8 cellular contexts compared by ENCODE assay signal in the genomic region with DNA sequence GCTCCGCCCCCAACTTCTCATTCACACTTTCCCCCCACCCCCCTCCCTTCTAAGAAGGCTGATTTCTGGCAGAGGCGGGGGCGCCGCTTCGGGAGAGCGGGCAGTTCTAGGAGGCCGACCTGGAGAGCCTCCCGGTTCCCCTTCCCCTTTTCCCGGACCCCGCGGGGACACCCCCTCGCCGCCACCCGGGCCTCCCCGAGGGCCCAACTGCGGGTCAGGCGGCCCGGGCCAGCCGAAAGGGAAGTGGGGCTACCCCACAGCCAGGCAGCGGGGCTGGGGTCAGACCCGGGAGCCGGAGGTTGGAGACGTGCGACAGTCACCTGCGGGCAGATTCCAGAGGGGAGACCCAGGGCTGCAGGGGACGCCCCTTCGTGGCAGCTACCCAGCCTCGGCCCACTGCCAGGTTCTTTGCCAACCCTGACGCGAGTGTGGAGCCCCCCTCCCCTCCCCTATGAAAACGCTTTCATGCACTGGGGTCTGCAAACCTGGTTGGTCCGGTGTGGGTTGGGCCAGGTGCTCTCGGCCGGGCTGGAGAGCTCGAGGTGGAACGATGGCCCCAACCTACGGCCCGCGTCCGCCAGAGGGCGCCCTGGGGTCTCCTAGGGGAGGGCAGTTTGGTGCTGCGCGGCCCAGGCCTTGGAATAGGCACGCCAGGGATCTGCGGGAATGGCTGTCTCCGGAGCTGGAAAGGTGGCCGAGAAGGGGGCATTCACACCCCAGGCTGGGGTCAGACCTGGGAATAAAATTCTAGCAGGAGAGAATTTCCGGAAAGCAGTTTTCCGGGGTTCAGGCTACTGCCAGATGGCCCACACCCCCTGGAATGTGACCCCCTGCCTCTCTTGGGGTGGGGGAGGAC. TPM values are rescaled to one million over a fixed set of nuclear protein-coding genes. Genes with fewer than 3 reads are reported as not detected.
DNase-seq lines count a peak whose midpoint lies in the region; ATAC-seq, FAIRE-seq and TF ChIP-seq lines count a peak whose summit lies in the region.

No MANE protein-coding gene starts in this region.

- 3 to 6% (median 4%) methylated on average over 36 to 49 of the region's 49 CpGs for WGBS in spleen, 5 donors

- intact Hi-C loops in spleen (cut with DNase I; ENCODE audit: low total_unique reads), result loop anchor here (5.0 kb wide), 1 partner anchor 57 kb away; no protein-coding TSS in a partner anchor

- no peak for TF ChIP-seq POLR2A in spleen (IDR thresholded peaks at IDR 0.05)

- H3K27me3 ChIP-seq in GM06990 (replicated peaks; ENCODE audit: control insufficient read depth, insufficient read depth, low read length) (no peaks in the 10 kb centered on the region; the same call in 1 of the 2 replicates), bronchial epithelial cell (ENCODE audit: control insufficient read depth, insufficient read depth, low read length) (peaks cover 6% of the 10 kb centered on the region), spleen (replicated peaks in 1 of 7) (peaks cover 0 to 33% (median 0%) of the 10 kb centered on the region in 7 donors)

- peak; percentile 24 for ATAC-seq in HG02981 (IDR thresholded peaks at IDR 0.05; ENCODE audit: unreplicated experiment)
- ATAC-seq in HG02870 (IDR thresholded peaks at IDR 0.05; ENCODE audit: unreplicated experiment), result no peak

- TF ChIP-seq CTCF in GM06990 (IDR thresholded peaks at IDR 0.05; ENCODE audit: insufficient read depth, low read length, poor library complexity, severe bottlenecking) (peak; percentile 95), bronchial epithelial cell (IDR thresholded peaks at IDR 0.05; ENCODE audit: insufficient read depth, low read length, severe bottlenecking) (peak; percentile 94), spleen (IDR thresholded peaks at IDR 0.05 in 8 of 11, conservative IDR thresholded peaks at IDR 0.05 in 3 of 11) (peak; percentile 94 to 98 (median 96))

- no peak for FAIRE-seq in bronchial epithelial cell (lab: Jason Lieb, UNC)

- H3K4me3 ChIP-seq in GM06990 (replicated peaks; ENCODE audit: low read depth, low read length) (peak overlapping the region; percentile 73), bronchial epithelial cell (ENCODE audit: low read depth, low read length) (peak overlapping the region; percentile 85), spleen (peak overlapping the region; percentile 37 to 94 (median 86))

- DNase-seq in GM06990 (ENCODE audit: extremely low read depth, insufficient read length) (peak; percentile 84), NCI-H2196 treated with DMSO at 0.1 percent for 48 hours (lab: John Stamatoyannopoulos, UW; ENCODE audit: unreplicated experiment) (peak; percentile 91), bronchial epithelial cell (ENCODE audit: low read depth) (peak; percentile 66), iris pigment epithelial cell (ENCODE audit: low read depth) (peak; percentile 81), spleen (peak; percentile 99)
- DNase-seq in activated CD4-positive, CD25-positive, alpha-beta regulatory T cell (lab: John Stamatoyannopoulos, UW), result peak; percentile 82 to 97 (median 92)

- H3K36me3 ChIP-seq in GM06990 (ENCODE audit: control insufficient read depth, insufficient read depth, low read length) (no peaks in the 10 kb centered on the region; the same call in 1 of the 2 replicates), bronchial epithelial cell (ENCODE audit: control insufficient read depth, insufficient read depth, low read length) (peaks cover 2% of the 10 kb centered on the region), spleen (peaks cover 0 to 33% (median 25%) of the 10 kb centered on the region in 6 donors)

- peak overlapping the region; percentile 66 to 98 (median 96) for H3K27ac ChIP-seq in spleen

- no peaks in the 10 kb centered on the region for H3K9me3 ChIP-seq in spleen

- H3K4me1 ChIP-seq in spleen, result peaks cover 32 to 70% (median 60%) of the 10 kb centered on the region in 6 donors

RNA-seq across cellular contexts. Expression of a gene that starts 0.7 kb away (rescaled TPM):
- total RNA-seq in bronchial epithelial cell (10.0 and 13.7 TPM in 2 replicates), spleen (100 to 1,000 TPM in 4 of 7 donors, 10 to 100 TPM in 3; 21.4 to 164 (median 103) TPM)
- 10 to 100 TPM; 10.7 to 22.2 (median 12.2) TPM for polyA plus RNA-seq in spleen

RNA-seq across cellular contexts. Expression of a gene that starts 17.9 kb away (rescaled TPM):
- total RNA-seq in bronchial epithelial cell (22.5 and 25.8 TPM in 2 replicates), spleen (100 to 1,000 TPM in 6 of 7 donors, 10 to 100 TPM in 1; 60.1 to 217 (median 112) TPM)
- 10 to 100 TPM; 20.0 to 34.7 (median 20.5) TPM for polyA plus RNA-seq in spleen
